21 cellular contexts compared by ENCODE assay signal in genomic region chr4:39308576-39308975, GRCh38. TPM values are rescaled to one million over a fixed set of nuclear protein-coding genes. Genes with fewer than 3 reads are reported as not detected.
A peak's percentile ranks its signal among the peaks of the same experiment; 100 is the strongest.
DNase-seq lines count a peak whose midpoint lies in the region; ATAC-seq, FAIRE-seq and TF ChIP-seq lines count a peak whose summit lies in the region.
"Had no signal": no experiment of that assay in that cellular context is flagged by ENCODE, and none has a peak within 500 bp of the region (broad histone marks: within the 10 kb centered on the region; RNA-seq: fewer than 3 reads in every experiment).

No MANE protein-coding gene starts in this region.

- peaks cover 3% of the 10 kb centered on the region for H3K27me3 Mint-ChIP-seq in endothelial cell (ENCODE audit: unreplicated experiment)
- H3K27me3 Mint-ChIP-seq: activated naive CD8-positive, alpha-beta T cell treated with anti-CD3 and anti-CD28 coated beads, Interleukin-2, amount 10 ng/mL, durations not matched to agents 7 days and 5 days; CD4-positive, CD25-positive, alpha-beta regulatory T cell; IgD-negative memory B cell had no signal

- peaks cover 17% of the 10 kb centered on the region for H3K36me3 Mint-ChIP-seq in endothelial cell (ENCODE audit: low read depth, unreplicated experiment)

- H3K27me3 ChIP-seq in gastrocnemius medialis: no peaks in the 10 kb centered on the region
- H3K27me3 ChIP-seq: heart left ventricle, pancreas had no signal

- TF ChIP-seq CTCF in endothelial cell (IDR thresholded peaks at IDR 0.05; ENCODE audit: unreplicated experiment) (no peak), gastrocnemius medialis (IDR thresholded peaks at IDR 0.05 in 4 of 5, conservative IDR thresholded peaks at IDR 0.05 in 1 of 5) (no peak)

- DNase-seq in NCI-H2107 treated with DMSO at 0.1 percent for 48 hours (lab: John Stamatoyannopoulos, UW; ENCODE audit: unreplicated experiment) (peak; percentile 16), NCI-H2107 (lab: John Stamatoyannopoulos, UW) (no peak), NCI-H524 (lab: John Stamatoyannopoulos, UW) (peak; percentile 66 to 86), endothelial cell (ENCODE audit: low spot score) (no peak), gastrocnemius medialis (no peak), urothelium cell line (ENCODE audit: low spot score) (no peak), posterior vena cava (ENCODE audit: low spot score) (no peak)
- DNase-seq: activated naive CD8-positive, alpha-beta T cell treated with anti-CD3 and anti-CD28 coated beads, Interleukin-2, amount 10 ng/mL, durations not matched to agents 7 days and 5 days; CD4-positive, CD25-positive, alpha-beta regulatory T cell; NCI-H748 treated with DMSO at 0.1 percent for 48 hours; pancreas; stimulated activated CD4-positive, alpha-beta T cell treated with anti-CD3 and anti-CD28 coated beads, Interleukin-12 subunit alpha, Interleukin-12 subunit beta, amount 100 ng/mL, for 4 hours; T-helper 2 cell had no signal

- peak overlapping the region in 1 of 4 donors; percentile 10 for H3K27ac ChIP-seq in gastrocnemius medialis
- H3K27ac ChIP-seq: epithelial cell of prostate, RWPE1 had no signal

- in situ Hi-C loops in gastrocnemius medialis (cut with MboI; ENCODE audit: low sequenced_read_pairs in 4 of 4): no loop called here

- no peak for TF ChIP-seq POLR2A in gastrocnemius medialis (IDR thresholded peaks at IDR 0.05)

- ATAC-seq in gastrocnemius medialis (peak; percentile 42 to 44), GM19324 (IDR thresholded peaks at IDR 0.05; ENCODE audit: low FRiP score, unreplicated experiment) (no peak)
- ATAC-seq: activated CD4-positive, CD25-positive, alpha-beta regulatory T cell treated with anti-CD3 and anti-CD28 coated beads, Interleukin-2, amount 50 U/mL, for 24 hours; GM12878; HCT116 had no signal

- peaks cover 12% of the 10 kb centered on the region for H3K4me1 Mint-ChIP-seq in endothelial cell (ENCODE audit: unreplicated experiment)

- no peaks in the 10 kb centered on the region for H3K9me3 Mint-ChIP-seq in endothelial cell (ENCODE audit: unreplicated experiment)
- H3K9me3 Mint-ChIP-seq: activated naive CD8-positive, alpha-beta T cell treated with anti-CD3 and anti-CD28 coated beads, Interleukin-2, amount 10 ng/mL, durations not matched to agents 7 days and 5 days; CD4-positive, CD25-positive, alpha-beta regulatory T cell; IgD-negative memory B cell had no signal

- intact Hi-C loops in gastrocnemius medialis (cut with DNase I; ENCODE audit: low total_unique reads): no loop called here
- intact Hi-C loops in posterior vena cava (cut with DNase I): no loop called here

- no peaks in the 10 kb centered on the region for H3K9me3 ChIP-seq in gastrocnemius medialis
- H3K9me3 ChIP-seq: heart left ventricle, pancreas had no signal

- H3K4me3 ChIP-seq in gastrocnemius medialis: no peak overlapping the region
- H3K4me3 ChIP-seq: GM12878, heart left ventricle, pancreas had no signal

- FAIRE-seq in urothelium cell line (lab: Jason Lieb, UNC): no peak
- FAIRE-seq: GM12878, pancreas had no signal

- H3K36me3 ChIP-seq in gastrocnemius medialis: peaks cover 0 to 34% of the 10 kb centered on the region in 2 donors

- H3K4me1 ChIP-seq in gastrocnemius medialis: peaks cover 0 to 7% of the 10 kb centered on the region in 2 donors

- H3K27ac Mint-ChIP-seq in endothelial cell (ENCODE audit: unreplicated experiment): peak overlapping the region; percentile 88
- H3K27ac Mint-ChIP-seq: activated naive CD8-positive, alpha-beta T cell treated with anti-CD3 and anti-CD28 coated beads, Interleukin-2, amount 10 ng/mL, durations not matched to agents 7 days and 5 days had no signal

- no peak overlapping the region for H3K4me3 Mint-ChIP-seq in endothelial cell (ENCODE audit: unreplicated experiment)
- H3K4me3 Mint-ChIP-seq: activated naive CD8-positive, alpha-beta T cell treated with anti-CD3 and anti-CD28 coated beads, Interleukin-2, amount 10 ng/mL, durations not matched to agents 7 days and 5 days; CD4-positive, CD25-positive, alpha-beta regulatory T cell; IgD-negative memory B cell had no signal

RNA-seq across cellular contexts. Expression of gene RFC1, which starts 57.6 kb away (rescaled TPM):
- total RNA-seq in endothelial cell (ENCODE audit: unreplicated experiment) (47.5 TPM), gastrocnemius medialis (10 to 100 TPM; 13.9 to 47.9 (median 21.6) TPM), posterior vena cava (10 to 100 TPM; 33.1 to 40.4 TPM)

Comparison
In these comparisons a context has a peak if more than half of its experiments do, and no peak if none do; other contexts are left out.
1. DNase-seq: peak in NCI-H2107 treated with DMSO at 0.1 percent for 48 hours (single experiment) and NCI-H524 (2 of 2); none in NCI-H2107 (single experiment), endothelial cell (single experiment), gastrocnemius medialis (0 of 2), urothelium cell line (single experiment) and posterior vena cava (single experiment).